In genomic region chr12:105440037-105440664, GRCh38 we compare ENCODE assay signal across 32 cellular contexts.
"Had no signal": no experiment of that assay in that cellular context is flagged by ENCODE, and none has a peak within 500 bp of the region (broad histone marks: within the 10 kb centered on the region; RNA-seq: fewer than 3 reads in every experiment).

No MANE protein-coding gene starts in this region.

- H3K27me3 ChIP-seq: ascending aorta, breast epithelium, cardiac muscle cell, colonic mucosa, esophagus muscularis mucosa, foreskin keratinocyte, gastrocnemius medialis, heart left ventricle had no signal

- DNase-seq: activated CD4-positive, alpha-beta memory T cell treated with anti-CD3 and anti-CD28 coated beads for 36 hours; activated CD4-positive, alpha-beta T cell treated with anti-CD3 and anti-CD28 coated beads for 36 hours; activated CD4-positive, alpha-beta T cell treated with anti-CD3 and anti-CD28 coated beads, Interleukin-2, amount 10 ng/mL, durations not matched to agents 24 days and 14 days; activated CD4-positive, CD25-positive, alpha-beta regulatory T cell; activated CD4-positive, CD25-positive, alpha-beta regulatory T cell treated with anti-CD3 and anti-CD28 coated beads, Interleukin-2, amount 50 U/mL, for 72 hours; activated CD8-positive, alpha-beta memory T cell treated with anti-CD3 and anti-CD28 coated beads, Interleukin-2, amount 10 ng/mL, durations not matched to agents 7 days and 5 days; activated CD8-positive, alpha-beta memory T cell treated with anti-CD3 and anti-CD28 coated beads, Interleukin-2, amount 50 U/mL, for 4 hours; activated CD8-positive, alpha-beta T cell treated with anti-CD3 and anti-CD28 coated beads, Interleukin-2, amount 10 ng/mL, durations not matched to agents 7 days and 5 days; activated gamma-delta T cell; activated naive CD4-positive, alpha-beta T cell; activated naive CD4-positive, alpha-beta T cell treated with anti-CD3 and anti-CD28 coated beads, Interleukin-2, amount 10 ng/mL, durations not matched to agents 7 days and 5 days; activated naive CD8-positive, alpha-beta T cell treated with anti-CD3 and anti-CD28 coated beads, Interleukin-2, amount 10 ng/mL, durations not matched to agents 7 days and 5 days; activated T-cell treated with anti-CD3 and anti-CD28 coated beads, Interleukin-2, amount 50 U/mL, for 1 hour; activated T-cell treated with anti-CD3 and anti-CD28 coated beads, Interleukin-2, amount 50 U/mL, for 72 hours; central memory CD4-positive, alpha-beta T cell; cerebellar nuclear complex; colonic mucosa; effector CD8-positive, alpha-beta T cell; foreskin keratinocyte; gastrocnemius medialis; glutamatergic neuron; heart left ventricle; T-helper 1 cell; T-helper 17 cell; T1000 had no signal

- H3K27ac Mint-ChIP-seq: activated CD4-positive, alpha-beta memory T cell treated with anti-CD3 and anti-CD28 coated beads for 36 hours; activated CD4-positive, alpha-beta T cell treated with anti-CD3 and anti-CD28 coated beads for 36 hours; activated CD4-positive, alpha-beta T cell treated with anti-CD3 and anti-CD28 coated beads, Interleukin-2, amount 10 ng/mL, durations not matched to agents 24 days and 14 days; activated CD8-positive, alpha-beta memory T cell treated with anti-CD3 and anti-CD28 coated beads, Interleukin-2, amount 10 ng/mL, durations not matched to agents 7 days and 5 days; activated CD8-positive, alpha-beta T cell treated with anti-CD3 and anti-CD28 coated beads, Interleukin-2, amount 10 ng/mL, durations not matched to agents 7 days and 5 days; activated naive CD4-positive, alpha-beta T cell treated with anti-CD3 and anti-CD28 coated beads, Interleukin-2, amount 10 ng/mL, durations not matched to agents 7 days and 5 days; activated naive CD4-positive, alpha-beta T cell treated with anti-CD3 and anti-CD28 coated beads, Interleukin-2, amount 50 U/mL, for 72 hours; activated naive CD8-positive, alpha-beta T cell treated with anti-CD3 and anti-CD28 coated beads, Interleukin-2, amount 10 ng/mL, durations not matched to agents 7 days and 5 days; activated T-cell treated with anti-CD3 and anti-CD28 coated beads, Interleukin-2, amount 50 U/mL, for 72 hours; brain; T-helper 17 cell; T-helper 2 cell treated with Interferon-gamma antibody and Interleukin-4, amounts not matched to agents 5 μg/mL and 100 μg/mL, for 36 hours had no signal

- H3K4me3 ChIP-seq: ascending aorta, breast epithelium, cardiac muscle cell, colonic mucosa, esophagus muscularis mucosa, gastrocnemius medialis, heart left ventricle had no signal

- ATAC-seq: activated CD4-positive, alpha-beta T cell treated with anti-CD3 and anti-CD28 coated beads for 36 hours; activated CD8-positive, alpha-beta memory T cell treated with anti-CD3 and anti-CD28 coated beads, Interleukin-2, amount 10 ng/mL, durations not matched to agents 7 days and 5 days; activated CD8-positive, alpha-beta T cell treated with anti-CD3 and anti-CD28 coated beads, Interleukin-2, amount 10 ng/mL, durations not matched to agents 7 days and 5 days; activated naive CD4-positive, alpha-beta T cell treated with anti-CD3 and anti-CD28 coated beads, Interleukin-2, amount 50 U/mL, for 72 hours; activated T-cell treated with anti-CD3 and anti-CD28 coated beads, Interleukin-2, amount 50 U/mL, for 72 hours; foreskin keratinocyte; gastrocnemius medialis; heart left ventricle; T-helper 17 cell had no signal

- H3K4me3 Mint-ChIP-seq: activated CD4-positive, alpha-beta memory T cell treated with anti-CD3 and anti-CD28 coated beads for 36 hours; activated CD4-positive, alpha-beta T cell treated with anti-CD3 and anti-CD28 coated beads for 36 hours; activated CD4-positive, alpha-beta T cell treated with anti-CD3 and anti-CD28 coated beads, Interleukin-2, amount 10 ng/mL, durations not matched to agents 24 days and 14 days; activated CD8-positive, alpha-beta memory T cell treated with anti-CD3 and anti-CD28 coated beads, Interleukin-2, amount 10 ng/mL, durations not matched to agents 7 days and 5 days; activated CD8-positive, alpha-beta T cell treated with anti-CD3 and anti-CD28 coated beads, Interleukin-2, amount 10 ng/mL, durations not matched to agents 7 days and 5 days; activated naive CD4-positive, alpha-beta T cell treated with anti-CD3 and anti-CD28 coated beads, Interleukin-2, amount 10 ng/mL, durations not matched to agents 7 days and 5 days; activated naive CD8-positive, alpha-beta T cell treated with anti-CD3 and anti-CD28 coated beads, Interleukin-2, amount 10 ng/mL, durations not matched to agents 7 days and 5 days; activated T-cell treated with anti-CD3 and anti-CD28 coated beads, Interleukin-2, amount 50 U/mL, for 72 hours; brain; T-helper 17 cell; T-helper 2 cell treated with Interferon-gamma antibody and Interleukin-4, amounts not matched to agents 5 μg/mL and 100 μg/mL, for 36 hours had no signal

- H3K4me1 Mint-ChIP-seq: activated CD4-positive, alpha-beta T cell treated with anti-CD3 and anti-CD28 coated beads for 36 hours; activated CD4-positive, alpha-beta T cell treated with anti-CD3 and anti-CD28 coated beads, Interleukin-2, amount 10 ng/mL, durations not matched to agents 24 days and 14 days; activated CD8-positive, alpha-beta memory T cell treated with anti-CD3 and anti-CD28 coated beads, Interleukin-2, amount 10 ng/mL, durations not matched to agents 7 days and 5 days; activated naive CD4-positive, alpha-beta T cell treated with anti-CD3 and anti-CD28 coated beads, Interleukin-2, amount 10 ng/mL, durations not matched to agents 7 days and 5 days; activated naive CD8-positive, alpha-beta T cell treated with anti-CD3 and anti-CD28 coated beads, Interleukin-2, amount 10 ng/mL, durations not matched to agents 7 days and 5 days had no signal

- H3K9me3 ChIP-seq: ascending aorta, breast epithelium, colonic mucosa, gastrocnemius medialis, heart left ventricle had no signal

- H3K4me1 ChIP-seq: ascending aorta, breast epithelium, colonic mucosa, esophagus muscularis mucosa had no signal

- H3K36me3 ChIP-seq: ascending aorta, breast epithelium, cardiac muscle cell, colonic mucosa, esophagus muscularis mucosa, gastrocnemius medialis, heart left ventricle had no signal

- H3K9me3 Mint-ChIP-seq: activated naive CD4-positive, alpha-beta T cell treated with anti-CD3 and anti-CD28 coated beads, Interleukin-2, amount 10 ng/mL, durations not matched to agents 7 days and 5 days; activated T-cell treated with anti-CD3 and anti-CD28 coated beads, Interleukin-2, amount 50 U/mL, for 72 hours had no signal

- H3K36me3 Mint-ChIP-seq: activated CD4-positive, alpha-beta memory T cell treated with anti-CD3 and anti-CD28 coated beads for 36 hours; activated CD8-positive, alpha-beta memory T cell treated with anti-CD3 and anti-CD28 coated beads, Interleukin-2, amount 10 ng/mL, durations not matched to agents 7 days and 5 days; activated naive CD4-positive, alpha-beta T cell treated with anti-CD3 and anti-CD28 coated beads, Interleukin-2, amount 10 ng/mL, durations not matched to agents 7 days and 5 days; activated naive CD8-positive, alpha-beta T cell treated with anti-CD3 and anti-CD28 coated beads, Interleukin-2, amount 10 ng/mL, durations not matched to agents 7 days and 5 days; brain had no signal

- H3K27ac ChIP-seq: ascending aorta, breast epithelium, cardiac muscle cell, colonic mucosa, esophagus muscularis mucosa, foreskin keratinocyte, gastrocnemius medialis, heart left ventricle had no signal
